ENCODE assay signal across 14 cellular contexts in the genomic region with DNA sequence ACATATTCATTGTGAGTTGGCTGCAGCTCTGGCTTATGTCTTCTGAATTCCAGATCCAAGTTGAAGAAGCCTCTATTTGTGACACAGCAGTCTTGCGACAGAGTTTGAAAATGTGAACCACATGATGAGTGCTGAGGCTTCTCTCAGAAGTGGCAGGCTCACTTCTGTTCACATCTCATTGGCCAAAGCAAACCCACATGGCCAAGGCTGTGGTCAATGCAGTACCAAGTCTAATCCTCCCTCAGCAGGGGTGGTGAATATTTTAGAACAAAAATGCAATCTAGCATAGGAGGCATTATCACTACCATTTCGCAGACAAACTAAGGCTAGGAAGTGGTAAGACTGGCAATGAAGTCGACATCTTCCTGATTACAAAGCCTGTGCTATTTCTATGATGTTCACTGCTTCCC.
A peak's percentile ranks its signal among the peaks of the same experiment; 100 is the strongest.
DNase-seq lines count a peak whose midpoint lies in the region; ATAC-seq lines count a peak whose summit lies in the region.
"Had no signal": no experiment of that assay in that cellular context is flagged by ENCODE, and none has a peak within 500 bp of the region (broad histone marks: within the 10 kb centered on the region; RNA-seq: fewer than 3 reads in every experiment).

No MANE protein-coding gene starts in this region.

- H3K9me3 Mint-ChIP-seq in stimulated activated effector memory CD8-positive, alpha-beta T cell treated with anti-CD3 and anti-CD28 coated beads, Interleukin-12 subunit alpha, Interleukin-12 subunit beta, amount 100 ng/mL, for 72 hours = no peaks in the 10 kb centered on the region

- peak overlapping the region; percentile 12 for H3K27ac ChIP-seq in epithelial cell of prostate
- H3K27ac ChIP-seq: A549 had no signal

- ATAC-seq in stimulated activated effector memory CD8-positive, alpha-beta T cell treated with anti-CD3 and anti-CD28 coated beads, Interleukin-12 subunit alpha, Interleukin-12 subunit beta, amount 100 ng/mL, for 72 hours = peak; percentile 46
- ATAC-seq in HG02763 (IDR thresholded peaks at IDR 0.05; ENCODE audit: unreplicated experiment) = no peak
- ATAC-seq: A549 had no signal

- no peak overlapping the region for H3K4me3 Mint-ChIP-seq in stimulated activated effector memory CD8-positive, alpha-beta T cell treated with anti-CD3 and anti-CD28 coated beads, Interleukin-12 subunit alpha, Interleukin-12 subunit beta, amount 100 ng/mL, for 72 hours

- no peaks in the 10 kb centered on the region for H3K36me3 Mint-ChIP-seq in stimulated activated effector memory CD8-positive, alpha-beta T cell treated with anti-CD3 and anti-CD28 coated beads, Interleukin-12 subunit alpha, Interleukin-12 subunit beta, amount 100 ng/mL, for 72 hours

- H3K27ac Mint-ChIP-seq in stimulated activated effector memory CD8-positive, alpha-beta T cell treated with anti-CD3 and anti-CD28 coated beads, Interleukin-12 subunit alpha, Interleukin-12 subunit beta, amount 100 ng/mL, for 72 hours = no peak overlapping the region

- H3K4me1 Mint-ChIP-seq in stimulated activated effector memory CD8-positive, alpha-beta T cell treated with anti-CD3 and anti-CD28 coated beads, Interleukin-12 subunit alpha, Interleukin-12 subunit beta, amount 100 ng/mL, for 72 hours = peaks cover 27% of the 10 kb centered on the region

- DNase-seq in activated CD4-positive, alpha-beta T cell treated with anti-CD3 and anti-CD28 coated beads for 48 hours = peak; percentile 26
- no peak for DNase-seq in activated CD4-positive, alpha-beta T cell treated with anti-CD3 and anti-CD28 coated beads for 1 hour
- DNase-seq in NOMO-1 treated with dmso at 0.1 percent for 144 hours (lab: John Stamatoyannopoulos, UW; ENCODE audit: unreplicated experiment) (peak; percentile 69), epithelial cell of prostate (ENCODE audit: low read depth, low spot score) (no peak), kidney glomerular epithelial cell (lab: John Stamatoyannopoulos, UW) (no peak), NCI-H128 (lab: John Stamatoyannopoulos, UW; ENCODE audit: unreplicated experiment) (no peak)
- no peak for DNase-seq in stimulated activated effector memory CD8-positive, alpha-beta T cell treated with anti-CD3 and anti-CD28 coated beads, Interleukin-12 subunit alpha, Interleukin-12 subunit beta, amount 100 ng/mL, for 72 hours (ENCODE audit: low spot score in 2 of 2)
- DNase-seq: activated CD8-positive, alpha-beta memory T cell treated with anti-CD3 and anti-CD28 coated beads for 24 hours; effector memory CD4-positive, alpha-beta T cell; NCI-H446; small intestine; SW 1271 had no signal

Comparison
In these comparisons a context has a peak if more than half of its experiments do, and no peak if none do; other contexts are left out.
1. DNase-seq: peak in activated CD4-positive, alpha-beta T cell treated with anti-CD3 and anti-CD28 coated beads for 48 hours (single experiment) and NOMO-1 treated with dmso at 0.1 percent for 144 hours (single experiment); none in activated CD4-positive, alpha-beta T cell treated with anti-CD3 and anti-CD28 coated beads for 1 hour (single experiment), epithelial cell of prostate (single experiment), stimulated activated effector memory CD8-positive, alpha-beta T cell treated with anti-CD3 and anti-CD28 coated beads, Interleukin-12 subunit alpha, Interleukin-12 subunit beta, amount 100 ng/mL, for 72 hours (0 of 2), kidney glomerular epithelial cell (single experiment) and NCI-H128 (single experiment).